11 cellular contexts compared by ENCODE assay signal in genomic region chr12:45273717-45274271, GRCh38. TPM values are rescaled to one million over a fixed set of nuclear protein-coding genes. Genes with fewer than 3 reads are reported as not detected.
DNase-seq lines count a peak whose midpoint lies in the region; ATAC-seq, FAIRE-seq and TF ChIP-seq lines count a peak whose summit lies in the region.
"Had no signal": no experiment of that assay in that cellular context is flagged by ENCODE, and none has a peak within 500 bp of the region (broad histone marks: within the 10 kb centered on the region; RNA-seq: fewer than 3 reads in every experiment).

No MANE protein-coding gene starts in this region.

- H3K4me3 ChIP-seq in astrocyte (ENCODE audit: insufficient read depth, low read depth, low read length) (no peak overlapping the region), hepatocyte (no peak overlapping the region), testis (no peak overlapping the region)
- H3K4me3 ChIP-seq: GM12878 had no signal

- H3K27ac ChIP-seq in astrocyte (ENCODE audit: low read depth, low read length) (peak overlapping the region; percentile 97), hepatocyte (peak overlapping the region; percentile 76), testis (peak overlapping the region in 1 of 2 donors; percentile 41)
- H3K27ac ChIP-seq: neutrophil had no signal

- intact Hi-C loops in testis (cut with DNase I; ENCODE audit: low total_unique reads), result no loop called here

- peak overlapping the region; percentile 76 for H3K9ac ChIP-seq in astrocyte (ENCODE audit: low read length)

- no peaks in the 10 kb centered on the region for H3K27me3 ChIP-seq in astrocyte (ENCODE audit: insufficient read depth, low read length)
- no peaks in the 10 kb centered on the region for H3K27me3 ChIP-seq in hepatocyte
- no peaks in the 10 kb centered on the region for H3K27me3 ChIP-seq in testis
- H3K27me3 ChIP-seq: neutrophil had no signal

- H3K9me3 ChIP-seq in astrocyte (ENCODE audit: insufficient read depth, low read depth, low read length), result no peaks in the 10 kb centered on the region
- no peaks in the 10 kb centered on the region for H3K9me3 ChIP-seq in hepatocyte (ENCODE audit: low read depth)
- H3K9me3 ChIP-seq in testis, result no peaks in the 10 kb centered on the region
- H3K9me3 ChIP-seq: neutrophil had no signal

- peaks cover 73% of the 10 kb centered on the region for H3K79me2 ChIP-seq in astrocyte (ENCODE audit: insufficient read depth, low read length)
- peaks cover 81% of the 10 kb centered on the region for H3K79me2 ChIP-seq in hepatocyte

- H3K9me2 ChIP-seq in hepatocyte (replicated peaks; ENCODE audit: insufficient read depth), result no peaks in the 10 kb centered on the region

- H3K4me3 Mint-ChIP-seq in HFFc6 (peak overlapping the region; percentile 73; the same call in 1 of the 2 replicates), astrocyte (ENCODE audit: unreplicated experiment) (no peak overlapping the region)

- H3K4me1 Mint-ChIP-seq in HFFc6 (ENCODE audit: low read depth), result peaks cover 31% of the 10 kb centered on the region
- H3K4me1 Mint-ChIP-seq in astrocyte (ENCODE audit: low read depth, unreplicated experiment), result peaks cover 34% of the 10 kb centered on the region

- H3K27me3 Mint-ChIP-seq in HFFc6 (ENCODE audit: insufficient read depth), result no peaks in the 10 kb centered on the region
- no peaks in the 10 kb centered on the region for H3K27me3 Mint-ChIP-seq in astrocyte (ENCODE audit: low read depth, unreplicated experiment)

- H3K36me3 Mint-ChIP-seq in HFFc6 (ENCODE audit: low read depth) (peaks cover 18% of the 10 kb centered on the region), astrocyte (ENCODE audit: low read depth, unreplicated experiment) (peaks cover 1% of the 10 kb centered on the region)

- no peak for TF ChIP-seq POLR2A in testis (IDR thresholded peaks at IDR 0.05)

- 13% methylated on average over 1 of the region's 1 CpG for WGBS in hepatocyte (ENCODE audit: low lambda C conversion rate, missing lambda C conversion rate)
- WGBS in testis, 2 donors, result 18 to 21% methylated on average over 1 of the region's 1 CpG

- no peaks in the 10 kb centered on the region for H4K20me1 ChIP-seq in astrocyte (ENCODE audit: insufficient read depth, low read length)
- no peaks in the 10 kb centered on the region for H4K20me1 ChIP-seq in hepatocyte (ENCODE audit: insufficient read depth, poor library complexity, severe bottlenecking)

- H3K4me2 ChIP-seq in astrocyte (ENCODE audit: low read length) (peak overlapping the region; percentile 71), hepatocyte (peak overlapping the region; percentile 14)

- TF ChIP-seq CTCF in HFFc6 (IDR thresholded peaks at IDR 0.05) (no peak), astrocyte (IDR thresholded peaks at IDR 0.05; ENCODE audit: insufficient read depth, low read depth, low read length) (no peak), hepatocyte (IDR thresholded peaks at IDR 0.05; ENCODE audit: poor library complexity) (no peak), testis (IDR thresholded peaks at IDR 0.05) (no peak)

- ATAC-seq in HG02763 (IDR thresholded peaks at IDR 0.05; ENCODE audit: unreplicated experiment), result no peak
- ATAC-seq: GM12878 had no signal

- H3K36me3 ChIP-seq in astrocyte (ENCODE audit: insufficient read depth, low read length) (no peaks in the 10 kb centered on the region), hepatocyte (replicated peaks; ENCODE audit: insufficient read depth, low read depth) (no peaks in the 10 kb centered on the region), testis (ENCODE audit: low read depth, missing control alignments) (no peaks in the 10 kb centered on the region)
- H3K36me3 ChIP-seq: neutrophil had no signal

- peaks cover 34% of the 10 kb centered on the region for H3K4me1 ChIP-seq in astrocyte (ENCODE audit: insufficient read depth, low read length)
- H3K4me1 ChIP-seq in hepatocyte (ENCODE audit: insufficient read depth), result peaks cover 20% of the 10 kb centered on the region
- H3K4me1 ChIP-seq in testis, result peaks cover 28% of the 10 kb centered on the region

- FAIRE-seq in astrocyte (lab: Jason Lieb, UNC), result peak; percentile 98
- FAIRE-seq: GM12878, TTC549 had no signal

- H3K27ac Mint-ChIP-seq in HFFc6 (no peak overlapping the region), astrocyte (ENCODE audit: unreplicated experiment) (no peak overlapping the region)

- no peaks in the 10 kb centered on the region for H3K9me3 Mint-ChIP-seq in HFFc6
- no peaks in the 10 kb centered on the region for H3K9me3 Mint-ChIP-seq in astrocyte (ENCODE audit: unreplicated experiment)

- peak; percentile 97 for DNase-seq in HFFc6
- peak; percentile 100 for DNase-seq in astrocyte (ENCODE audit: low read depth)
- DNase-seq in hepatocyte (ENCODE audit: low spot score), result peak; percentile 76
- peak; percentile 47 for DNase-seq in testis
- no peak for DNase-seq in cortex of kidney (lab: John Stamatoyannopoulos, UW)
- no peak for DNase-seq in DMS153 treated with DMSO at 0.1 percent for 48 hours (lab: John Stamatoyannopoulos, UW; ENCODE audit: unreplicated experiment)
- no peak for DNase-seq in midbrain (lab: John Stamatoyannopoulos, UW)

- H2AFZ ChIP-seq in astrocyte (ENCODE audit: low read depth, low read length) (no peak overlapping the region), hepatocyte (no peak overlapping the region)

RNA-seq across cellular contexts. Expression of gene ANO6, which starts 57.9 kb away (rescaled TPM):
- total RNA-seq in HFFc6 (2021; fragmentation: NEBNext Ultra II Directional; extraction: Animal tissue kit (Norgen Biotek cat#: 25700)), result 10 to 100 TPM; 44.4 to 58.6 (median 53.3) TPM
- total RNA-seq in astrocyte (111 and 113 TPM in 2 replicates), hepatocyte (80.0 and 82.2 TPM in 2 replicates), testis (10 to 100 TPM; 58.0 to 75.7 TPM)
- polyA plus RNA-seq in hepatocyte (45.7 and 50.4 TPM in 2 replicates), testis (ENCODE audit: insufficient read depth, low read depth, low replicate concordance) (33.1 TPM)

Comparison
In these comparisons a context has a peak if more than half of its experiments do, and no peak if none do; other contexts are left out.
1. DNase-seq: peak in HFFc6 (single experiment), astrocyte (single experiment), hepatocyte (single experiment) and testis (single experiment); none in cortex of kidney (single experiment), DMS153 treated with DMSO at 0.1 percent for 48 hours (single experiment) and midbrain (single experiment).